Comparison of ENCODE assay signal across 8 cellular contexts in the genomic region with DNA sequence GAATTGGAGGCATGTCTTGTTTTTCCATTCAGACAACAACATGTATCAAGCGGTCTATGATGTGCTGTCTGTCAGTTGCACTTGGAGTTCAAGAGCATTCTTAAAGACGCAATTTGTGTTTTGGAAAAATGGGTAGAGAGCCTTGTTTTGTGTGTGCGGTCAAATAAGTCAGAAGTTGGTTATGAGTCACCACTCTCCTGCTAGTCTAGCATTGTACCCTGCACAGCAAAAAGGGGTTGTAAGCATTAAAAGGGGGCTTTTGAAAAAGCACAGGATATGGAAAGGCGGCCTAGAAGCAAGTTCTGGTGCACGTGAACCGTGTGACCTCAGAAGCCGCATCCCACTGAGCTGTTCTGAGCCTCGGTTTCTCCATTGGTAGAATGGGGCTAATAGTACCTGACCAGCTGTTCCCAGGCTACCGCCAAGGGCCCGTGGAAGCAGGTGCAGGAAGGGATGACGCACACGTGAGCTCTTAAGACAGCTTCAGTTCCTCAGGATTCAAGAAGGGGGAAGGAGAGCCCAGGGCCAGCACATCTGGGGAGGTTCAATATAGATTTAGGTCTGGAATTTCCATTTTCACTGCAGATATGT.
DNase-seq lines count a peak whose midpoint lies in the region; ATAC-seq, FAIRE-seq and TF ChIP-seq lines count a peak whose summit lies in the region.

No MANE protein-coding gene starts in this region.

- H3K36me3 ChIP-seq in gastroesophageal sphincter (no peaks in the 10 kb centered on the region), kidney (ENCODE audit: control insufficient read depth in 1 of 2, insufficient read depth in 2 of 2, low read length in 2 of 2) (no peaks in the 10 kb centered on the region)

- H3K27me3 Mint-ChIP-seq in activated CD8-positive, alpha-beta T cell treated with anti-CD3 and anti-CD28 coated beads for 36 hours, result no peaks in the 10 kb centered on the region

- H3K27ac Mint-ChIP-seq in activated CD8-positive, alpha-beta T cell treated with anti-CD3 and anti-CD28 coated beads for 36 hours, result peak overlapping the region; percentile 97

- peaks cover 87% of the 10 kb centered on the region for H3K4me1 Mint-ChIP-seq in activated CD8-positive, alpha-beta T cell treated with anti-CD3 and anti-CD28 coated beads for 36 hours (ENCODE audit: low read depth)

- H3K9ac ChIP-seq in kidney (ENCODE audit: low read length in 2 of 2), result no peak overlapping the region

- TF ChIP-seq CTCF in activated CD8-positive, alpha-beta T cell treated with anti-CD3 and anti-CD28 coated beads for 36 hours (IDR thresholded peaks at IDR 0.05), result no peak
- TF ChIP-seq CTCF in foreskin keratinocyte (conservative IDR thresholded peaks at IDR 0.05) (no peak), gastroesophageal sphincter (IDR thresholded peaks at IDR 0.05) (no peak), kidney (IDR thresholded peaks at IDR 0.05; ENCODE audit: borderline replicate concordance, extremely low read depth, insufficient read depth) (no peak)

- peak; percentile 46 for ATAC-seq in HG03135 (IDR thresholded peaks at IDR 0.05; ENCODE audit: unreplicated experiment)
- ATAC-seq in activated CD8-positive, alpha-beta T cell treated with anti-CD3 and anti-CD28 coated beads for 36 hours, result peak; percentile 67
- ATAC-seq in foreskin keratinocyte, result peak; percentile 12
- no peak for ATAC-seq in gastroesophageal sphincter

- H3K27ac ChIP-seq in foreskin keratinocyte, result peak overlapping the region; percentile 78
- H3K27ac ChIP-seq in gastroesophageal sphincter, result peak overlapping the region in 2 of 4 donors; percentile 7 to 17
- no peak overlapping the region for H3K27ac ChIP-seq in kidney (ENCODE audit: low read depth in 2 of 2, low read length in 2 of 2)

- H3K36me3 Mint-ChIP-seq in activated CD8-positive, alpha-beta T cell treated with anti-CD3 and anti-CD28 coated beads for 36 hours (ENCODE audit: low read depth), result peaks cover 3% of the 10 kb centered on the region

- TF ChIP-seq EP300 in gastroesophageal sphincter (IDR thresholded peaks at IDR 0.05), result no peak

- H3K4me3 ChIP-seq in gastroesophageal sphincter, result no peak overlapping the region
- H3K4me3 ChIP-seq in kidney (ENCODE audit: low read length in 2 of 2), result no peak overlapping the region

- H3K4me1 ChIP-seq in foreskin keratinocyte, result peaks cover 43% of the 10 kb centered on the region
- H3K4me1 ChIP-seq in gastroesophageal sphincter, result peaks cover 0 to 59% (median 22%) of the 10 kb centered on the region in 3 donors
- H3K4me1 ChIP-seq in kidney (ENCODE audit: control insufficient read depth in 1 of 2, insufficient read depth in 1 of 2, low read depth in 1 of 2, low read length in 2 of 2), result peaks cover 37 to 40% of the 10 kb centered on the region in 2 donors

- no peak for FAIRE-seq in kidney (lab: Jason Lieb, UNC)

- peak; percentile 43 for DNase-seq in stimulated activated CD4-positive, alpha-beta T cell treated with anti-CD3 and anti-CD28 coated beads, Interleukin-1b, Interleukin-23, amount 100 ng/mL, for 48 hours
- DNase-seq in stimulated activated CD4-positive, alpha-beta T cell treated with anti-CD3 and anti-CD28 coated beads, Interleukin-2, amount 100 ng/mL, for 48 hours, result no peak
- DNase-seq in activated CD8-positive, alpha-beta T cell treated with anti-CD3 and anti-CD28 coated beads for 36 hours, result peak; percentile 78
- DNase-seq in foreskin keratinocyte, result peak; percentile 76 to 86
- DNase-seq in GM19238 (ENCODE audit: insufficient read length, low spot score), result no peak
- no peak for DNase-seq in kidney

- H3K4me3 Mint-ChIP-seq in activated CD8-positive, alpha-beta T cell treated with anti-CD3 and anti-CD28 coated beads for 36 hours, result peak overlapping the region; percentile 62

- no peaks in the 10 kb centered on the region for H3K9me3 ChIP-seq in gastroesophageal sphincter
- no peaks in the 10 kb centered on the region for H3K9me3 ChIP-seq in kidney (ENCODE audit: control insufficient read depth in 1 of 2, low read length in 2 of 2)

- H3K9me3 Mint-ChIP-seq in activated CD8-positive, alpha-beta T cell treated with anti-CD3 and anti-CD28 coated beads for 36 hours, result peaks cover 2% of the 10 kb centered on the region

- CTCF ChIA-PET in activated CD8-positive, alpha-beta T cell treated with anti-CD3 and anti-CD28 coated beads for 36 hours (lab: Charles Lee), result interaction anchor here (0.7 to 6.7 kb wide), 10 partner anchors 40 to 185 kb away, joined by 3 to 50 read pairs (median 4); no protein-coding TSS in a partner anchor

- POLR2A ChIA-PET in activated CD8-positive, alpha-beta T cell treated with anti-CD3 and anti-CD28 coated beads for 36 hours (lab: Charles Lee), result interaction anchor here (0.7 to 10.4 kb wide), 13 partner anchors 9 to 131 kb away, joined by 3 to 102 read pairs (median 5); no protein-coding TSS in a partner anchor

- intact Hi-C loops in activated CD8-positive, alpha-beta T cell treated with anti-CD3 and anti-CD28 coated beads for 36 hours (cut with micrococcal nuclease), result loop anchor here (1.0 to 5.0 kb wide), 2 partner anchors 63 to 126 kb away; no protein-coding TSS in a partner anchor
- intact Hi-C loops in kidney (cut with DNase I), result no loop called here

- 82 to 90% methylated on average over 3 to 10 of the region's 12 CpGs for WGBS in gastroesophageal sphincter (ENCODE audit: low coverage in 1 of 2), 2 donors

- no peak for TF ChIP-seq POLR2A in gastroesophageal sphincter (IDR thresholded peaks at IDR 0.05)

- no peaks in the 10 kb centered on the region for H3K27me3 ChIP-seq in foreskin keratinocyte
- H3K27me3 ChIP-seq in gastroesophageal sphincter, result no peaks in the 10 kb centered on the region

Comparison
In these comparisons a context has a peak if more than half of its experiments do, and no peak if none do; other contexts are left out.
1. DNase-seq: peak in stimulated activated CD4-positive, alpha-beta T cell treated with anti-CD3 and anti-CD28 coated beads, Interleukin-1b, Interleukin-23, amount 100 ng/mL, for 48 hours (single experiment), activated CD8-positive, alpha-beta T cell treated with anti-CD3 and anti-CD28 coated beads for 36 hours (single experiment) and foreskin keratinocyte (2 of 2); none in stimulated activated CD4-positive, alpha-beta T cell treated with anti-CD3 and anti-CD28 coated beads, Interleukin-2, amount 100 ng/mL, for 48 hours (0 of 2), GM19238 (single experiment) and kidney (single experiment).